Comparison of ENCODE assay signal across 11 cellular contexts in the genomic region with DNA sequence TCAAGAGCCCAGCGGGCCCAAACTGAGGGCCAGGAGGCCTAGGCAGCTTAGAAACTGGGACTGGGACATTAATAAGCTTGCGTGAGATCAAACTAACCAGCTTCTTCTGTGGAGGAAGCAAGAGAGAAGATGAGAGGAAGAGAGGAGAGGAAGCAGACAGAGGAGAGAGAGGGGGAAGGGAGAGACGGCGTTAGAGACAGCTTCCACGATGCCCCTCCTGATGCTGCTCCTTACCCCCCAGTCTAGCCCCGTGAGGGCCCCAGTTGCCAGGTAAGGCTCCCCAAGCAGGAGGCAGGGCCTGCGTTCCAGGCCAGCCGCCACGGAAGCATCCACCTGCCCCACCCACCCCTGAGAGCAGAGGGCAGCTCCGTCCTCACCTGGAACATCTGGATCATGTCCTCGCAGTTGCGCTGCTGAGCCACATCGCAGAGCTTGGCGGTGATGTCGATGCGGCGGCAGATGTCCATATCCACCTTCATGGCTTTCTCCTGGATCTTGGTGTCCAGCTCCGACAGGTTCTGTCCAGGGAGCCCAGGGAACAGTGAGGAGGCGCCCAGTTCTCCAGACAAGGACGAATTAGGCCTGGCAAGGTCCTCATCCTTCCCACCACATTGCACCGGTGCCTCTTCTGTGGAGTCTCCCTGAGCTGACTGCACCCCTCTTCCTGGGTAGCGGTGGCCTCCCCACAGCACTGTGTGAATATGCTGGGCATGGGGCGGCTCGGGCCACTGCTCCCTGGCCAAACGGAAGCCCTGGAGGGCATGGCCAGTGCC. TPM values are rescaled to one million over a fixed set of nuclear protein-coding genes. Genes with fewer than 3 reads are reported as not detected.
DNase-seq lines count a peak whose midpoint lies in the region; ATAC-seq and TF ChIP-seq lines count a peak whose summit lies in the region.
"Had no signal": no experiment of that assay in that cellular context is flagged by ENCODE, and none has a peak within 500 bp of the region (broad histone marks: within the 10 kb centered on the region; RNA-seq: fewer than 3 reads in every experiment).

No MANE protein-coding gene starts in this region.

- H3K36me3 ChIP-seq in SJSA1 (peaks cover 68% of the 10 kb centered on the region), esophagus squamous epithelium (peaks cover 0 to 60% (median 3%) of the 10 kb centered on the region in 3 donors), stomach (peaks cover 24 to 59% (median 55%) of the 10 kb centered on the region in 4 donors)

- WGBS in esophagus squamous epithelium, 2 donors = 82 to 89% methylated on average over 15 to 17 of the region's 25 CpGs
- 84 to 93% (median 91%) methylated on average over 21 to 25 of the region's 25 CpGs for WGBS in stomach, 5 donors

- H3K4me1 ChIP-seq in SJSA1 (replicated peaks) (peaks cover 73% of the 10 kb centered on the region), esophagus squamous epithelium (peaks cover 40 to 69% (median 46%) of the 10 kb centered on the region in 3 donors), stomach (peaks cover 25 to 70% (median 48%) of the 10 kb centered on the region in 4 donors)

- no peaks in the 10 kb centered on the region for H3K27me3 ChIP-seq in SJSA1 (replicated peaks)
- no peaks in the 10 kb centered on the region for H3K27me3 ChIP-seq in esophagus squamous epithelium
- H3K27me3 ChIP-seq in stomach = no peaks in the 10 kb centered on the region

- ATAC-seq in GM18505 (IDR thresholded peaks at IDR 0.05; ENCODE audit: unreplicated experiment) (no peak), HG03521 (IDR thresholded peaks at IDR 0.05; ENCODE audit: unreplicated experiment) (no peak)

- TF ChIP-seq EP300 in stomach (IDR thresholded peaks at IDR 0.05) = no peak

- H3K9me3 ChIP-seq in SJSA1 (replicated peaks) (no peaks in the 10 kb centered on the region), esophagus squamous epithelium (no peaks in the 10 kb centered on the region), stomach (no peaks in the 10 kb centered on the region)

- H3K27ac ChIP-seq in SJSA1 (peak overlapping the region; percentile 49), esophagus squamous epithelium (peak overlapping the region; percentile 5 to 93 (median 82)), stomach (peak overlapping the region in 4 of 5 donors; percentile 71 to 86 (median 82))

- TF ChIP-seq CTCF in esophagus squamous epithelium (IDR thresholded peaks at IDR 0.05) (no peak), stomach (IDR thresholded peaks at IDR 0.05) (no peak)

- H3K4me3 ChIP-seq in SJSA1 = no peak overlapping the region
- H3K4me3 ChIP-seq in esophagus squamous epithelium = no peak overlapping the region
- no peak overlapping the region for H3K4me3 ChIP-seq in stomach

- intact Hi-C loops in esophagus squamous epithelium (cut with DNase I) (no loop called here), stomach (cut with DNase I; ENCODE audit: low total_unique reads) (no loop called here)

- DNase-seq in SJSA1 (ENCODE audit: low read depth in 1 of 2, low spot score in 2 of 2) (no peak), esophagus squamous epithelium (lab: John Stamatoyannopoulos, UW) (no peak), stomach (no peak), anterior cingulate cortex (lab: John Stamatoyannopoulos, UW) (no peak)
- DNase-seq: foreskin melanocyte; H7; NCI-H1105 treated with DMSO at 0.1 percent for 48 hours; OCI-M1; stimulated activated CD4-positive, alpha-beta T cell treated with anti-CD3 and anti-CD28 coated beads, Interleukin-4, amount 100 ng/mL, for 1 hour had no signal

- TF ChIP-seq POLR2A in esophagus squamous epithelium (IDR thresholded peaks at IDR 0.05) = no peak
- TF ChIP-seq POLR2A in stomach (IDR thresholded peaks at IDR 0.05) = no peak
- no peak for TF ChIP-seq POLR2A in GM18505 (IDR thresholded peaks at IDR 0.05; ENCODE audit: borderline replicate concordance, extremely low read depth, insufficient read depth, insufficient read length)

RNA-seq across cellular contexts. Expression of gene IFFO1, which starts 6.3 kb away (rescaled TPM):
- 12.1 and 14.9 TPM in 2 replicates for total RNA-seq in SJSA1 (2014; rRNA removed; shearing (Covaris generic))
- total RNA-seq in esophagus squamous epithelium = 1 to 10 TPM in 3 of 4 donors, under 1 TPM in 1; 0.76 to 7.4 (median 2.7) TPM
- total RNA-seq in stomach = 10 to 100 TPM in 1 of 5 donors, 1 to 10 TPM in 4; 1.4 to 14.0 (median 3.2) TPM
- 1 to 10 TPM; 2.7 to 9.1 (median 3.4) TPM for polyA plus RNA-seq in stomach

RNA-seq across cellular contexts. Expression of gene GAPDH, which starts 15.2 kb away (rescaled TPM):
- total RNA-seq in SJSA1 (2014; rRNA removed; shearing (Covaris generic)) = 5,440 and 7,155 TPM in 2 replicates
- 1,000 to 10,000 TPM; 2,526 to 4,151 (median 3,597) TPM for total RNA-seq in esophagus squamous epithelium
- 1,000 to 10,000 TPM in 4 of 5 donors, 100 to 1,000 TPM in 1; 579 to 1,258 (median 1,242) TPM for total RNA-seq in stomach
- 1,000 to 10,000 TPM; 1,352 to 2,765 (median 1,815) TPM for polyA plus RNA-seq in stomach

RNA-seq across cellular contexts. Expression of gene NOP2, which starts 18.5 kb away (rescaled TPM):
- 48.3 and 76.6 TPM in 2 replicates for total RNA-seq in SJSA1 (2014; rRNA removed; shearing (Covaris generic))
- total RNA-seq in esophagus squamous epithelium (10 to 100 TPM; 36.0 to 51.9 (median 48.2) TPM), stomach (100 to 1,000 TPM in 1 of 5 donors, 10 to 100 TPM in 4; 16.3 to 231 (median 30.0) TPM)
- polyA plus RNA-seq in stomach = 10 to 100 TPM; 19.5 to 27.4 (median 19.7) TPM

RNA-seq across cellular contexts. Expression of gene NCAPD2, which starts 55.7 kb away (rescaled TPM):
- 84.0 and 131 TPM in 2 replicates for total RNA-seq in SJSA1 (2014; rRNA removed; shearing (Covaris generic))
- 10 to 100 TPM; 25.6 to 73.2 (median 55.9) TPM for total RNA-seq in esophagus squamous epithelium
- total RNA-seq in stomach = 100 to 1,000 TPM in 1 of 5 donors, 10 to 100 TPM in 4; 15.4 to 105 (median 17.9) TPM
- 10 to 100 TPM in 1 of 3 donors, 1 to 10 TPM in 2; 8.3 to 18.3 (median 9.7) TPM for polyA plus RNA-seq in stomach

RNA-seq across cellular contexts. Expression of gene MRPL51, which starts 56.5 kb away (rescaled TPM):
- total RNA-seq in SJSA1 (2014; rRNA removed; shearing (Covaris generic)) = 213 and 264 TPM in 2 replicates
- total RNA-seq in esophagus squamous epithelium (10 to 100 TPM; 36.3 to 95.5 (median 72.6) TPM), stomach (100 to 1,000 TPM in 1 of 5 donors, 10 to 100 TPM in 4; 26.8 to 146 (median 50.7) TPM)
- 100 to 1,000 TPM; 108 to 143 (median 128) TPM for polyA plus RNA-seq in stomach
